In the genomic region with DNA sequence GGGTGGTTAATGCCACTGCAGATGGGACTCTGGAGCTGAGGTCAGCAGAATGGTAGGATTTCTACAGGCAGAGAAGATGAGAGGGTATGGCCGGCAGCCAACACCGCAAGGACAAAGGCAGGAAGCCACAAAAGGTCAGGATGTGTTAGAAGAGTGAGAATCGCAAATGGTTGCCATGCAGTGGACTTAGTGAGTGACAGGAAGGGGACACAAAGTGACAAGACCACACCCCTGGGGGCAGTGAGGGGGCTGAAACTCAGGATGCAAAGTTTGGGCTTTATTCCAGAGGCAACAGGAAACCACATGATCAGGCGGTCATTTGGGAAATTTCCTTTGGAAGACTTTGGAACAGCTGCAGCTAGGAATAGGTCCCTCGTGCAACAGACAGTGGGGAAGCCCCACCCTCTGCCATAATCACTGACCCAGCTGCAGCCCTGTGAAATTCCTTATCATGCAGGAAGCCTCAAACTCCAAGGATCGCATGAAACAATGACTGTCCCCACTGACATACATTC, we compare ENCODE assay signal across 1 cellular context.
A peak's percentile ranks its signal among the peaks of the same experiment; 100 is the strongest.
TF ChIP-seq lines count a peak whose summit lies in the region.

No MANE protein-coding gene starts in this region.

TF ChIP-seq in HepG2, 621 proteins besides CTCF, POLR2A, EP300 and RAD21 (continued from another document and continues in another):
- no peak for TF ChIP-seq ZNF234 (CRISPR knock-in tag; conservative IDR thresholded peaks at IDR 0.05)
- no peak for TF ChIP-seq RNF2 (conservative IDR thresholded peaks at IDR 0.05; ENCODE audit: low read depth)
- no peak for TF ChIP-seq ESRRA (CRISPR knock-in tag; IDR thresholded peaks at IDR 0.05; ENCODE audit: low read depth)
- TF ChIP-seq ZNF180 (CRISPR knock-in tag; IDR thresholded peaks at IDR 0.05; ENCODE audit: borderline replicate concordance, low read depth): no peak
- TF ChIP-seq, protein P1, sequence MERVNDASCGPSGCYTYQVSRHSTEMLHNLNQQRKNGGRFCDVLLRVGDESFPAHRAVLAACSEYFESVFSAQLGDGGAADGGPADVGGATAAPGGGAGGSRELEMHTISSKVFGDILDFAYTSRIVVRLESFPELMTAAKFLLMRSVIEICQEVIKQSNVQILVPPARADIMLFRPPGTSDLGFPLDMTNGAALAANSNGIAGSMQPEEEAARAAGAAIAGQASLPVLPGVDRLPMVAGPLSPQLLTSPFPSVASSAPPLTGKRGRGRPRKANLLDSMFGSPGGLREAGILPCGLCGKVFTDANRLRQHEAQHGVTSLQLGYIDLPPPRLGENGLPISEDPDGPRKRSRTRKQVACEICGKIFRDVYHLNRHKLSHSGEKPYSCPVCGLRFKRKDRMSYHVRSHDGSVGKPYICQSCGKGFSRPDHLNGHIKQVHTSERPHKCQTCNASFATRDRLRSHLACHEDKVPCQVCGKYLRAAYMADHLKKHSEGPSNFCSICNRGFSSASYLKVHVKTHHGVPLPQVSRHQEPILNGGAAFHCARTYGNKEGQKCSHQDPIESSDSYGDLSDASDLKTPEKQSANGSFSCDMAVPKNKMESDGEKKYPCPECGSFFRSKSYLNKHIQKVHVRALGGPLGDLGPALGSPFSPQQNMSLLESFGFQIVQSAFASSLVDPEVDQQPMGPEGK (CRISPR knock-in tag; IDR thresholded peaks at IDR 0.05): peak; percentile 97
- TF ChIP-seq NR2F1 (CRISPR knock-in tag; IDR thresholded peaks at IDR 0.05): peak; percentile 61 to 62; a peak in 2 of 4 replicates
- no peak for TF ChIP-seq ZFAT (CRISPR knock-in tag; conservative IDR thresholded peaks at IDR 0.05)
- no peak for TF ChIP-seq KDM4B (CRISPR knock-in tag; IDR thresholded peaks at IDR 0.05)
- TF ChIP-seq, protein P2, sequence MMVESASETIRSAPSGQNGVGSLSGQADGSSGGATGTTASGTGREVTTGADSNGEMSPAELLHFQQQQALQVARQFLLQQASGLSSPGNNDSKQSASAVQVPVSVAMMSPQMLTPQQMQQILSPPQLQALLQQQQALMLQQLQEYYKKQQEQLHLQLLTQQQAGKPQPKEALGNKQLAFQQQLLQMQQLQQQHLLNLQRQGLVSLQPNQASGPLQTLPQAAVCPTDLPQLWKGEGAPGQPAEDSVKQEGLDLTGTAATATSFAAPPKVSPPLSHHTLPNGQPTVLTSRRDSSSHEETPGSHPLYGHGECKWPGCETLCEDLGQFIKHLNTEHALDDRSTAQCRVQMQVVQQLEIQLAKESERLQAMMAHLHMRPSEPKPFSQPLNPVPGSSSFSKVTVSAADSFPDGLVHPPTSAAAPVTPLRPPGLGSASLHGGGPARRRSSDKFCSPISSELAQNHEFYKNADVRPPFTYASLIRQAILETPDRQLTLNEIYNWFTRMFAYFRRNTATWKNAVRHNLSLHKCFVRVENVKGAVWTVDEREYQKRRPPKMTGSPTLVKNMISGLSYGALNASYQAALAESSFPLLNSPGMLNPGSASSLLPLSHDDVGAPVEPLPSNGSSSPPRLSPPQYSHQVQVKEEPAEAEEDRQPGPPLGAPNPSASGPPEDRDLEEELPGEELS (CRISPR knock-in tag; IDR thresholded peaks at IDR 0.05): peak; percentile 77
- no peak for TF ChIP-seq THAP11 (CRISPR knock-in tag; IDR thresholded peaks at IDR 0.05)
- no peak for TF ChIP-seq ZNF598 (CRISPR knock-in tag; IDR thresholded peaks at IDR 0.05; ENCODE audit: borderline replicate concordance)
- TF ChIP-seq, protein P3, sequence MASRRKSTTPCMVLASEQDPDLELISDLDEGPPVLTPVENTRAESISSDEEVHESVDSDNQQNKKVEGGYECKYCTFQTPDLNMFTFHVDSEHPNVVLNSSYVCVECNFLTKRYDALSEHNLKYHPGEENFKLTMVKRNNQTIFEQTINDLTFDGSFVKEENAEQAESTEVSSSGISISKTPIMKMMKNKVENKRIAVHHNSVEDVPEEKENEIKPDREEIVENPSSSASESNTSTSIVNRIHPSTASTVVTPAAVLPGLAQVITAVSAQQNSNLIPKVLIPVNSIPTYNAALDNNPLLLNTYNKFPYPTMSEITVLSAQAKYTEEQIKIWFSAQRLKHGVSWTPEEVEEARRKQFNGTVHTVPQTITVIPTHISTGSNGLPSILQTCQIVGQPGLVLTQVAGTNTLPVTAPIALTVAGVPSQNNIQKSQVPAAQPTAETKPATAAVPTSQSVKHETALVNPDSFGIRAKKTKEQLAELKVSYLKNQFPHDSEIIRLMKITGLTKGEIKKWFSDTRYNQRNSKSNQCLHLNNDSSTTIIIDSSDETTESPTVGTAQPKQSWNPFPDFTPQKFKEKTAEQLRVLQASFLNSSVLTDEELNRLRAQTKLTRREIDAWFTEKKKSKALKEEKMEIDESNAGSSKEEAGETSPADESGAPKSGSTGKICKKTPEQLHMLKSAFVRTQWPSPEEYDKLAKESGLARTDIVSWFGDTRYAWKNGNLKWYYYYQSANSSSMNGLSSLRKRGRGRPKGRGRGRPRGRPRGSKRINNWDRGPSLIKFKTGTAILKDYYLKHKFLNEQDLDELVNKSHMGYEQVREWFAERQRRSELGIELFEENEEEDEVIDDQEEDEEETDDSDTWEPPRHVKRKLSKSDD (CRISPR knock-in tag; IDR thresholded peaks at IDR 0.05; ENCODE audit: low read depth): no peak
- TF ChIP-seq, protein P4, sequence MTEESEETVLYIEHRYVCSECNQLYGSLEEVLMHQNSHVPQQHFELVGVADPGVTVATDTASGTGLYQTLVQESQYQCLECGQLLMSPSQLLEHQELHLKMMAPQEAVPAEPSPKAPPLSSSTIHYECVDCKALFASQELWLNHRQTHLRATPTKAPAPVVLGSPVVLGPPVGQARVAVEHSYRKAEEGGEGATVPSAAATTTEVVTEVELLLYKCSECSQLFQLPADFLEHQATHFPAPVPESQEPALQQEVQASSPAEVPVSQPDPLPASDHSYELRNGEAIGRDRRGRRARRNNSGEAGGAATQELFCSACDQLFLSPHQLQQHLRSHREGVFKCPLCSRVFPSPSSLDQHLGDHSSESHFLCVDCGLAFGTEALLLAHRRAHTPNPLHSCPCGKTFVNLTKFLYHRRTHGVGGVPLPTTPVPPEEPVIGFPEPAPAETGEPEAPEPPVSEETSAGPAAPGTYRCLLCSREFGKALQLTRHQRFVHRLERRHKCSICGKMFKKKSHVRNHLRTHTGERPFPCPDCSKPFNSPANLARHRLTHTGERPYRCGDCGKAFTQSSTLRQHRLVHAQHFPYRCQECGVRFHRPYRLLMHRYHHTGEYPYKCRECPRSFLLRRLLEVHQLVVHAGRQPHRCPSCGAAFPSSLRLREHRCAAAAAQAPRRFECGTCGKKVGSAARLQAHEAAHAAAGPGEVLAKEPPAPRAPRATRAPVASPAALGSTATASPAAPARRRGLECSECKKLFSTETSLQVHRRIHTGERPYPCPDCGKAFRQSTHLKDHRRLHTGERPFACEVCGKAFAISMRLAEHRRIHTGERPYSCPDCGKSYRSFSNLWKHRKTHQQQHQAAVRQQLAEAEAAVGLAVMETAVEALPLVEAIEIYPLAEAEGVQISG (CRISPR knock-in tag; IDR thresholded peaks at IDR 0.05): 0 out of 2 replicates have a peak, but pooled peaks have one; percentile 29
- TF ChIP-seq, protein P5, sequence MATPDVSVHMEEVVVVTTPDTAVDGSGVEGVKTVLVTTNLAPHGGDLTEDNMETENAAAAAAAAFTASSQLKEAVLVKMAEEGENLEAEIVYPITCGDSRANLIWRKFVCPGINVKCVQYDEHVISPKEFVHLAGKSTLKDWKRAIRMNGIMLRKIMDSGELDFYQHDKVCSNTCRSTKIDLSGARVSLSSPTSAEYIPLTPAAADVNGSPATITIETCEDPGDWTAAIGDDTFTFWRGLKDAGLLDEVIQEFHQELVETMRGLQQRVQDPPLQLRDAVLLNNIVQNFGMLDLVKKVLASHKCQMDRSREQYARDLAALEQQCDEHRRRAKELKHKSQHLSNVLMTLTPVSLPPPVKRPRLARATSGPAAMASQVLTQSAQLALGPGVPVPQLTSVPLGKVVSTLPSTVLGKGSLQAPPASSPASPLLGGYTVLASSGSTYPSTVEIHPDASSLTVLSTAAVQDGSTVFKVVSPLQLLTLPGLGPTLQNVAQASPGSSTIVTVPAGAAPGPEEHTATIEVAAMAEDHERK (CRISPR knock-in tag; IDR thresholded peaks at IDR 0.05; ENCODE audit: low read depth): no peak
- TF ChIP-seq NFYB (CRISPR knock-in tag; IDR thresholded peaks at IDR 0.05): no peak
- TF ChIP-seq FOXJ3 (CRISPR knock-in tag; IDR thresholded peaks at IDR 0.05; ENCODE audit: borderline replicate concordance): no peak
- no peak for TF ChIP-seq ZNF143 (CRISPR knock-in tag; IDR thresholded peaks at IDR 0.05)
- TF ChIP-seq REPIN1 (CRISPR knock-in tag; IDR thresholded peaks at IDR 0.05; ENCODE audit: borderline replicate concordance, low read depth): no peak
- TF ChIP-seq MED1 (CRISPR knock-in tag; IDR thresholded peaks at IDR 0.05): peak; percentile 51
- TF ChIP-seq, protein P6, sequence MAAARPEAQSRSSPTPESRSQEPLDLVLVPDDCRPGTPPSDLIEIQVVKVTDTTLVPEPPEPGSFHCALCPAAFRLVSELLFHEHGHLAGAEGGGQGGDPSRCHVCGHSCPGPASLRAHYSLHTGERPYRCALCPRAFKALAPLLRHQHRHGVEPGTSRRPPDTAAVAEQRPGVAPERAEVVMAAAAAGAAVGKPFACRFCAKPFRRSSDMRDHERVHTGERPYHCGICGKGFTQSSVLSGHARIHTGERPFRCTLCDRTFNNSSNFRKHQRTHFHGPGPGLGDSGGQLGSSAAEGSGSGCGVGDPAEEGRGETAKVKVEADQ (CRISPR knock-in tag; IDR thresholded peaks at IDR 0.05; ENCODE audit: borderline replicate concordance): no peak
- no peak for TF ChIP-seq CHD2 (IDR thresholded peaks at IDR 0.05; ENCODE audit: low read depth, low read length)
- TF ChIP-seq, protein P7, sequence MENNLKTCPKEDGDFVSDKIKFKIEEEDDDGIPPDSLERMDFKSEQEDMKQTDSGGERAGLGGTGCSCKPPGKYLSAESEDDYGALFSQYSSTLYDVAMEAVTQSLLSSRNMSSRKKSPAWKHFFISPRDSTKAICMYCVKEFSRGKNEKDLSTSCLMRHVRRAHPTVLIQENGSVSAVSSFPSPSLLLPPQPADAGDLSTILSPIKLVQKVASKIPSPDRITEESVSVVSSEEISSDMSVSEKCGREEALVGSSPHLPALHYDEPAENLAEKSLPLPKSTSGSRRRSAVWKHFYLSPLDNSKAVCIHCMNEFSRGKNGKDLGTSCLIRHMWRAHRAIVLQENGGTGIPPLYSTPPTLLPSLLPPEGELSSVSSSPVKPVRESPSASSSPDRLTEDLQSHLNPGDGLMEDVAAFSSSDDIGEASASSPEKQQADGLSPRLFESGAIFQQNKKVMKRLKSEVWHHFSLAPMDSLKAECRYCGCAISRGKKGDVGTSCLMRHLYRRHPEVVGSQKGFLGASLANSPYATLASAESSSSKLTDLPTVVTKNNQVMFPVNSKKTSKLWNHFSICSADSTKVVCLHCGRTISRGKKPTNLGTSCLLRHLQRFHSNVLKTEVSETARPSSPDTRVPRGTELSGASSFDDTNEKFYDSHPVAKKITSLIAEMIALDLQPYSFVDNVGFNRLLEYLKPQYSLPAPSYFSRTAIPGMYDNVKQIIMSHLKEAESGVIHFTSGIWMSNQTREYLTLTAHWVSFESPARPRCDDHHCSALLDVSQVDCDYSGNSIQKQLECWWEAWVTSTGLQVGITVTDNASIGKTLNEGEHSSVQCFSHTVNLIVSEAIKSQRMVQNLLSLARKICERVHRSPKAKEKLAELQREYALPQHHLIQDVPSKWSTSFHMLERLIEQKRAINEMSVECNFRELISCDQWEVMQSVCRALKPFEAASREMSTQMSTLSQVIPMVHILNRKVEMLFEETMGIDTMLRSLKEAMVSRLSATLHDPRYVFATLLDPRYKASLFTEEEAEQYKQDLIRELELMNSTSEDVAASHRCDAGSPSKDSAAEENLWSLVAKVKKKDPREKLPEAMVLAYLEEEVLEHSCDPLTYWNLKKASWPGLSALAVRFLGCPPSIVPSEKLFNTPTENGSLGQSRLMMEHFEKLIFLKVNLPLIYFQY (CRISPR knock-in tag; IDR thresholded peaks at IDR 0.05; ENCODE audit: borderline replicate concordance): no peak
- no peak for TF ChIP-seq MEIS1 (CRISPR knock-in tag; IDR thresholded peaks at IDR 0.05; ENCODE audit: borderline replicate concordance)
- TF ChIP-seq SOX13 (IDR thresholded peaks at IDR 0.05): peak; percentile 61; the same call in 1 of the 2 replicates
- peak in 1 of 2 experiments; percentile 91; a peak in 2 of 4 replicates for TF ChIP-seq SOX13 (CRISPR knock-in tag; conservative IDR thresholded peaks at IDR 0.05 in 1 of 2, IDR thresholded peaks at IDR 0.05 in 1 of 2)
- TF ChIP-seq, protein P8, sequence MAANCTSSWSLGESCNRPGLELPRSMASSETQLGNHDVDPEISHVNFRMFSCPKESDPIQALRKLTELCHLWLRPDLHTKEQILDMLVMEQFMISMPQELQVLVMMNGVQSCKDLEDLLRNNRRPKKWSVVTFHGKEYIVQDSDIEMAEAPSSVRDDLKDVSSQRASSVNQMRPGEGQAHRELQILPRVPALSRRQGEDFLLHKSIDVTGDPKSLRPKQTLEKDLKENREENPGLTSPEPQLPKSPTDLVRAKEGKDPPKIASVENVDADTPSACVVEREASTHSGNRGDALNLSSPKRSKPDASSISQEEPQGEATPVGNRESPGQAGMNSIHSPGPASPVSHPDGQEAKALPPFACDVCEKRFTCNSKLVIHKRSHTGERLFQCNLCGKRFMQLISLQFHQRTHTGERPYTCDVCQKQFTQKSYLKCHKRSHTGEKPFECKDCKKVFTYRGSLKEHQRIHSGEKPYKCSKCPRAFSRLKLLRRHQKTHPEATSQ (CRISPR knock-in tag; IDR thresholded peaks at IDR 0.05; ENCODE audit: borderline replicate concordance): no peak
- TF ChIP-seq ZNF460 (CRISPR knock-in tag; IDR thresholded peaks at IDR 0.05; ENCODE audit: borderline replicate concordance): no peak
- TF ChIP-seq ZBTB7B (CRISPR knock-in tag; IDR thresholded peaks at IDR 0.05): peak; percentile 43; the same call in 1 of the 2 replicates
- no peak for TF ChIP-seq ZNF660 (CRISPR knock-in tag; IDR thresholded peaks at IDR 0.05; ENCODE audit: borderline replicate concordance, low read depth)
- TF ChIP-seq, protein P9, sequence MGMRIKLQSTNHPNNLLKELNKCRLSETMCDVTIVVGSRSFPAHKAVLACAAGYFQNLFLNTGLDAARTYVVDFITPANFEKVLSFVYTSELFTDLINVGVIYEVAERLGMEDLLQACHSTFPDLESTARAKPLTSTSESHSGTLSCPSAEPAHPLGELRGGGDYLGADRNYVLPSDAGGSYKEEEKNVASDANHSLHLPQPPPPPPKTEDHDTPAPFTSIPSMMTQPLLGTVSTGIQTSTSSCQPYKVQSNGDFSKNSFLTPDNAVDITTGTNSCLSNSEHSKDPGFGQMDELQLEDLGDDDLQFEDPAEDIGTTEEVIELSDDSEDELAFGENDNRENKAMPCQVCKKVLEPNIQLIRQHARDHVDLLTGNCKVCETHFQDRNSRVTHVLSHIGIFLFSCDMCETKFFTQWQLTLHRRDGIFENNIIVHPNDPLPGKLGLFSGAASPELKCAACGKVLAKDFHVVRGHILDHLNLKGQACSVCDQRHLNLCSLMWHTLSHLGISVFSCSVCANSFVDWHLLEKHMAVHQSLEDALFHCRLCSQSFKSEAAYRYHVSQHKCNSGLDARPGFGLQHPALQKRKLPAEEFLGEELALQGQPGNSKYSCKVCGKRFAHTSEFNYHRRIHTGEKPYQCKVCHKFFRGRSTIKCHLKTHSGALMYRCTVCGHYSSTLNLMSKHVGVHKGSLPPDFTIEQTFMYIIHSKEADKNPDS (CRISPR knock-in tag; IDR thresholded peaks at IDR 0.05): no peak
- TF ChIP-seq RARA (CRISPR knock-in tag; IDR thresholded peaks at IDR 0.05): peak; percentile 68; the same call in 1 of the 2 replicates
- no peak for TF ChIP-seq EEA1 (CRISPR knock-in tag; IDR thresholded peaks at IDR 0.05; ENCODE audit: borderline replicate concordance)
- 0 out of 2 replicates have a peak, but pooled peaks have one; percentile 47 for TF ChIP-seq SP4 (CRISPR knock-in tag; IDR thresholded peaks at IDR 0.05)
